1 cellular context compared by ENCODE assay signal in the genomic region with DNA sequence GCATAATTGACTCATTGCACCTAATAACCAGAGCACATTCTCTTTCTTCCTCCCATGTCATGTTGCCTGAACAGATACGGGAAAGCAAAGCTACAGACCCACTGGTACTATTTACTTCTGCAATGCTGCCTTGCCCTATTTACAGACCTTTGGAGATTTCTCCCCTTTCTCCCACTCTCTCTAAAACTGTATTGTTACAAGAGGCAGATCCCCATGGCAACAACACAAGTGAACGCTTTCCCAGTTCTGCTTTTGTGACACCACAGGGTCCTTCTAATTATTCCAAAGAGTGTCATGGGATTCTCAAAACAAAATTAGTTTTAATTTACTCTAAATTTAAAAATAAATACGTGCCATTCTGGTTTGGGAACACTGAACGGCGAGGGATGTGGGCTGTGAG.
TF ChIP-seq lines count a peak whose summit lies in the region.

No MANE protein-coding gene starts in this region.

TF ChIP-seq in GM23338, 12 proteins besides CTCF, POLR2A, EP300 and RAD21:
- TF ChIP-seq, protein P1, sequence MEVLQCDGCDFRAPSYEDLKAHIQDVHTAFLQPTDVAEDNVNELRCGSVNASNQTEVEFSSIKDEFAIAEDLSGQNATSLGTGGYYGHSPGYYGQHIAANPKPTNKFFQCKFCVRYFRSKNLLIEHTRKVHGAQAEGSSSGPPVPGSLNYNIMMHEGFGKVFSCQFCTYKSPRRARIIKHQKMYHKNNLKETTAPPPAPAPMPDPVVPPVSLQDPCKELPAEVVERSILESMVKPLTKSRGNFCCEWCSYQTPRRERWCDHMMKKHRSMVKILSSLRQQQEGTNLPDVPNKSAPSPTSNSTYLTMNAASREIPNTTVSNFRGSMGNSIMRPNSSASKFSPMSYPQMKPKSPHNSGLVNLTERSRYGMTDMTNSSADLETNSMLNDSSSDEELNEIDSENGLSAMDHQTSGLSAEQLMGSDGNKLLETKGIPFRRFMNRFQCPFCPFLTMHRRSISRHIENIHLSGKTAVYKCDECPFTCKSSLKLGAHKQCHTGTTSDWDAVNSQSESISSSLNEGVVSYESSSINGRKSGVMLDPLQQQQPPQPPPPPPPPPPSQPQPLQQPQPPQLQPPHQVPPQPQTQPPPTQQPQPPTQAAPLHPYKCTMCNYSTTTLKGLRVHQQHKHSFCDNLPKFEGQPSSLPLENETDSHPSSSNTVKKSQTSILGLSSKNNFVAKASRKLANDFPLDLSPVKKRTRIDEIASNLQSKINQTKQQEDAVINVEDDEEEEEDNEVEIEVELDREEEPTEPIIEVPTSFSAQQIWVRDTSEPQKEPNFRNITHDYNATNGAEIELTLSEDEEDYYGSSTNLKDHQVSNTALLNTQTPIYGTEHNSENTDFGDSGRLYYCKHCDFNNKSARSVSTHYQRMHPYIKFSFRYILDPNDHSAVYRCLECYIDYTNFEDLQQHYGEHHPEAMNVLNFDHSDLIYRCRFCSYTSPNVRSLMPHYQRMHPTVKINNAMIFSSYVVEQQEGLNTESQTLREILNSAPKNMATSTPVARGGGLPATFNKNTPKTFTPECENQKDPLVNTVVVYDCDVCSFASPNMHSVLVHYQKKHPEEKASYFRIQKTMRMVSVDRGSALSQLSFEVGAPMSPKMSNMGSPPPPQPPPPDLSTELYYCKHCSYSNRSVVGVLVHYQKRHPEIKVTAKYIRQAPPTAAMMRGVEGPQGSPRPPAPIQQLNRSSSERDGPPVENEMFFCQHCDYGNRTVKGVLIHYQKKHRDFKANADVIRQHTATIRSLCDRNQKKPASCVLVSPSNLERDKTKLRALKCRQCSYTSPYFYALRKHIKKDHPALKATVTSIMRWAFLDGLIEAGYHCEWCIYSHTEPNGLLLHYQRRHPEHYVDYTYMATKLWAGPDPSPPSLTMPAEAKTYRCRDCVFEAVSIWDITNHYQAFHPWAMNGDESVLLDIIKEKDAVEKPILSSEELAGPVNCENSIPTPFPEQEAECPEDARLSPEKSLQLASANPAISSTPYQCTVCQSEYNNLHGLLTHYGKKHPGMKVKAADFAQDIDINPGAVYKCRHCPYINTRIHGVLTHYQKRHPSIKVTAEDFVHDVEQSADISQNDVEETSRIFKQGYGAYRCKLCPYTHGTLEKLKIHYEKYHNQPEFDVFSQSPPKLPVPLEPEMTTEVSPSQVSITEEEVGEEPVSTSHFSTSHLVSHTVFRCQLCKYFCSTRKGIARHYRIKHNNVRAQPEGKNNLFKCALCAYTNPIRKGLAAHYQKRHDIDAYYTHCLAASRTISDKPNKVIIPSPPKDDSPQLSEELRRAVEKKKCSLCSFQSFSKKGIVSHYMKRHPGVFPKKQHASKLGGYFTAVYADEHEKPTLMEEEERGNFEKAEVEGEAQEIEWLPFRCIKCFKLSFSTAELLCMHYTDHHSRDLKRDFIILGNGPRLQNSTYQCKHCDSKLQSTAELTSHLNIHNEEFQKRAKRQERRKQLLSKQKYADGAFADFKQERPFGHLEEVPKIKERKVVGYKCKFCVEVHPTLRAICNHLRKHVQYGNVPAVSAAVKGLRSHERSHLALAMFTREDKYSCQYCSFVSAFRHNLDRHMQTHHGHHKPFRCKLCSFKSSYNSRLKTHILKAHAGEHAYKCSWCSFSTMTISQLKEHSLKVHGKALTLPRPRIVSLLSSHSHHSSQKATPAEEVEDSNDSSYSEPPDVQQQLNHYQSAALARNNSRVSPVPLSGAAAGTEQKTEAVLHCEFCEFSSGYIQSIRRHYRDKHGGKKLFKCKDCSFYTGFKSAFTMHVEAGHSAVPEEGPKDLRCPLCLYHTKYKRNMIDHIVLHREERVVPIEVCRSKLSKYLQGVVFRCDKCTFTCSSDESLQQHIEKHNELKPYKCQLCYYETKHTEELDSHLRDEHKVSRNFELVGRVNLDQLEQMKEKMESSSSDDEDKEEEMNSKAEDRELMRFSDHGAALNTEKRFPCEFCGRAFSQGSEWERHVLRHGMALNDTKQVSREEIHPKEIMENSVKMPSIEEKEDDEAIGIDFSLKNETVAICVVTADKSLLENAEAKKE (CRISPR knock-in tag; IDR thresholded peaks at IDR 0.05) = no peak
- TF ChIP-seq, protein P2, sequence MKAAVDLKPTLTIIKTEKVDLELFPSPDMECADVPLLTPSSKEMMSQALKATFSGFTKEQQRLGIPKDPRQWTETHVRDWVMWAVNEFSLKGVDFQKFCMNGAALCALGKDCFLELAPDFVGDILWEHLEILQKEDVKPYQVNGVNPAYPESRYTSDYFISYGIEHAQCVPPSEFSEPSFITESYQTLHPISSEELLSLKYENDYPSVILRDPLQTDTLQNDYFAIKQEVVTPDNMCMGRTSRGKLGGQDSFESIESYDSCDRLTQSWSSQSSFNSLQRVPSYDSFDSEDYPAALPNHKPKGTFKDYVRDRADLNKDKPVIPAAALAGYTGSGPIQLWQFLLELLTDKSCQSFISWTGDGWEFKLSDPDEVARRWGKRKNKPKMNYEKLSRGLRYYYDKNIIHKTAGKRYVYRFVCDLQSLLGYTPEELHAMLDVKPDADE (IDR thresholded peaks at IDR 0.05) = no peak
- no peak for TF ChIP-seq CREB1 (CRISPR knock-in tag; IDR thresholded peaks at IDR 0.05; ENCODE audit: low read depth)
- TF ChIP-seq POLR2AphosphoS5 (IDR thresholded peaks at IDR 0.05; ENCODE audit: low read depth) = no peak
